8 cellular contexts compared by ENCODE assay signal in the genomic region with DNA sequence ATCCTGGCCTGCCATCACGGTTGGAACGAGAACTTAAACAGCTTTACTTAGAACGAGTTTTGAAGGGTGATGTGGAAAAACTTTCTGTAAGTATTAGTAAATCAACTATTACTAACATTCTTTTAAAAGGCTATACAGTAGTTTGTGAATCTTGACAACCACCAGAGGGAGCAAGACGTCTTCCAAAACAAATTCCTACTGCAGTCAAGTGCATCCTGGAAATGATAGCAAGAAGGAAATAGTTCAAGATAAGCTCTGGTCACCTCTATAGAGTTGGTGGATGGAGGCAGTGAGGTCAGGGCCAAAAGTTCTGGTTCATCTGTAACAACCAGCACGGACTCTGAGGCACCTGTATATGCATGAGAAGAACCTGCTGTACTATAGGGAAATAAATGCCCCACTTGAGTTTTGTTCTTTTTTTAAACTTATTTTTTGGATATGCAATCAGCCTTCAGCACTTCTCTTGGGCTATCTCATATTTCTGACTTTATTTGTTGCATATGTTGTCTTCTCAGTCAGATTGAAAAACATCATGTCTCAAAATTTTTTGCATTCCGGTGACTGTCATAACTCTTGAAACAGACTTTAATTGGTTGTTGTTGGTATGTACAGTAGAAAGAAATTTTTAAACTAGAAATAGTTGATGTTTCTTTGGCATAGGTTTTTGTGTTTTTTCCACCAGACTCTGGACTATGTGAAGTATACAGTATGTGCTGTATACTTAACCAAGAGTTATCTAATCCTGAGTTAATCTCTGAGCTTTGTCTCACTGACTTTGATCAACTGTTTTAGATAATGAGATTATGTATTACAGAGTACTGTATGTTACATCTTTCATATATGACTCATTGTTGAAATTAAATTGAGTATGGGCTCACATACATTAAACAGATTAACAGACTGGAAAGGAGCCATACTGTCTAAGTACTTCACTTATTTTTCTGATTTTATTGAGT. TPM values are rescaled to one million over a fixed set of nuclear protein-coding genes. Genes with fewer than 3 reads are reported as not detected.
A peak's percentile ranks its signal among the peaks of the same experiment; 100 is the strongest.
DNase-seq lines count a peak whose midpoint lies in the region; ATAC-seq and TF ChIP-seq lines count a peak whose summit lies in the region.

No MANE protein-coding gene starts in this region.

- H3K9ac ChIP-seq in Karpas-422 (ENCODE audit: low read length), result no peak overlapping the region

- H3K4me2 ChIP-seq in Karpas-422 (ENCODE audit: low read depth, low read length, poor library complexity, severe bottlenecking), result no peak overlapping the region

- peaks cover 5% of the 10 kb centered on the region for H3K4me1 Mint-ChIP-seq in endothelial cell (ENCODE audit: unreplicated experiment)

- no peaks in the 10 kb centered on the region for H3K9me3 ChIP-seq in Karpas-422 (ENCODE audit: low read length)

- H3K36me3 ChIP-seq in Karpas-422 (ENCODE audit: insufficient read depth, low read length), result peaks cover 69% of the 10 kb centered on the region

- H3K79me2 ChIP-seq in Karpas-422 (ENCODE audit: low read length), result peaks cover 40% of the 10 kb centered on the region

- H3K9me3 Mint-ChIP-seq in endothelial cell (ENCODE audit: unreplicated experiment), result no peaks in the 10 kb centered on the region

- no peak overlapping the region for H2AFZ ChIP-seq in Karpas-422 (ENCODE audit: low read length)

- no peaks in the 10 kb centered on the region for H3K27me3 ChIP-seq in Karpas-422 (ENCODE audit: low read length)

- TF ChIP-seq CTCF in endothelial cell (IDR thresholded peaks at IDR 0.05; ENCODE audit: unreplicated experiment), result peak; percentile 84

- H3K4me3 ChIP-seq in Karpas-422 (ENCODE audit: low read length), result no peak overlapping the region

- H3K4me1 ChIP-seq in Karpas-422 (ENCODE audit: low read length), result peaks cover 9% of the 10 kb centered on the region

- no peak overlapping the region for H3K4me3 Mint-ChIP-seq in endothelial cell (ENCODE audit: unreplicated experiment)

- H3K27me3 Mint-ChIP-seq in endothelial cell (ENCODE audit: unreplicated experiment), result no peaks in the 10 kb centered on the region

- H3K27ac ChIP-seq in Karpas-422 (ENCODE audit: low read length), result no peak overlapping the region

- no peaks in the 10 kb centered on the region for H3K9me2 ChIP-seq in Karpas-422 (replicated peaks; ENCODE audit: insufficient read depth, low read length)

- no peak overlapping the region for H3K27ac Mint-ChIP-seq in endothelial cell (ENCODE audit: unreplicated experiment)

- peaks cover 30% of the 10 kb centered on the region for H3K36me3 Mint-ChIP-seq in endothelial cell (ENCODE audit: low read depth, unreplicated experiment)

- H4K20me1 ChIP-seq in Karpas-422 (ENCODE audit: insufficient read depth, low read depth, low read length), result peaks cover 64% of the 10 kb centered on the region

- DNase-seq in EL, result peak; percentile 75
- peak; percentile 66 for DNase-seq in Karpas-422
- DNase-seq in RKO (ENCODE audit: low spot score), result peak; percentile 85
- no peak for DNase-seq in endothelial cell (ENCODE audit: low spot score)
- peak; percentile 91 for DNase-seq in medulla oblongata (ENCODE audit: extremely low spot score)

- ATAC-seq in HG03175 (IDR thresholded peaks at IDR 0.05; ENCODE audit: unreplicated experiment) (no peak), HG02763 (IDR thresholded peaks at IDR 0.05; ENCODE audit: unreplicated experiment) (no peak), GM18868 (IDR thresholded peaks at IDR 0.05; ENCODE audit: unreplicated experiment) (no peak)

RNA-seq across cellular contexts. Expression of a gene that starts 37.7 kb away (rescaled TPM):
- 155 and 228 TPM in 2 replicates for total RNA-seq in Karpas-422 (2014; rRNA removed; shearing (Covaris generic); ENCODE audit: low replicate concordance)
- 389 TPM for total RNA-seq in endothelial cell (ENCODE audit: unreplicated experiment)
